16 cellular contexts compared by ENCODE assay signal in the genomic region with DNA sequence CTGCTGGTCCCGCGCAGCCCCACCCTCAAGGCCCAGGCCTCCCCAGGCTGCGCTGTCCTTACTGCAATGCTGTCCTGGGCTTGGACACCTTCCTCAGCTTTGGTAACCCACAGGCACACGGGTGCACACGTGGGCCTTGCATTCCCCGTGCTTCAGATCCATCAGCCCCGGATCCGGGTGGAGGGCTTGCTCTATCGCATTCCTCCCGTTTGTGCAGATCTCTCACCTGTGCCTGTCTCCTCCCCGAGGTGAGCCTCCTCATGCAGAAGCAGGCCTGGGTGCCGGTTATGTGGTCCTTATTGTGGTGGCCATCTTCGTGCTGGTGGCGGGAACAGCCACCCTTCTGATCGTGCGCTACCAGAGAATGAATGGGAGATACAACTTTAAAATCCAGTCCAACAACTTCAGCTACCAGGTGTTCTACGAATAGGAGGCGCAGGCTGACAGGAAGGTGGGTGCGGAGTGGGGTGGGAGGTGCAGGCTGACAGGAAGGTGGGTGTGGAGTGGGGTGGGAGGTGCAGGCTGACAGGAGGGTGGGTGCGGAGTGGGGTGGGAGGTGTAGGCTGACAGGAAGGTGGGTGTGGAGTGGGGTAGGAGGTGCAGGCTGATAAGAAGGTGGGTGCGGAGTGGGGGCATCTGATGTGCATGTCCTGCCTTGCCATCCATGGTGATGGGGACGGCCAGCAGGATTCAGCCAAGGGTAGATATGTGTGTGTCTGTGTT.
DNase-seq lines count a peak whose midpoint lies in the region; ATAC-seq and TF ChIP-seq lines count a peak whose summit lies in the region.
"Had no signal": no experiment of that assay in that cellular context is flagged by ENCODE, and none has a peak within 500 bp of the region (broad histone marks: within the 10 kb centered on the region; RNA-seq: fewer than 3 reads in every experiment).

No MANE protein-coding gene starts in this region.

- no peaks in the 10 kb centered on the region for H3K27me3 Mint-ChIP-seq in T-helper 1 cell treated with Interleukin-12 subunit alpha and Interleukin-12 subunit beta and Interleukin-4 antibody, amounts not matched to agents 30 μg/mL and 1 μg/mL, for 36 hours (ENCODE audit: low read depth)
- peaks cover 0 to 1% (median 0%) of the 10 kb centered on the region in 5 donors for H3K27me3 Mint-ChIP-seq in naive thymus-derived CD8-positive, alpha-beta T cell
- peaks cover 14% of the 10 kb centered on the region for H3K27me3 Mint-ChIP-seq in nephron progenitor cell (ENCODE audit: low read depth, poor library complexity)
- no peaks in the 10 kb centered on the region for H3K27me3 Mint-ChIP-seq in WTC11 (ENCODE audit: low read depth)
- H3K27me3 Mint-ChIP-seq: CD4-positive, alpha-beta T cell had no signal

- H3K4me3 Mint-ChIP-seq in T-helper 1 cell treated with Interleukin-12 subunit alpha and Interleukin-12 subunit beta and Interleukin-4 antibody, amounts not matched to agents 30 μg/mL and 1 μg/mL, for 36 hours: no peak overlapping the region
- peak overlapping the region in 8 of 10 donors; percentile 27 to 82 (median 66) for H3K4me3 Mint-ChIP-seq in naive thymus-derived CD8-positive, alpha-beta T cell
- H3K4me3 Mint-ChIP-seq in nephron progenitor cell (no peak overlapping the region), WTC11 (no peak overlapping the region)
- H3K4me3 Mint-ChIP-seq: CD4-positive, alpha-beta T cell had no signal

- no peaks in the 10 kb centered on the region for H3K9me3 ChIP-seq in KOPT-K1 (ENCODE audit: insufficient read depth, low read length, poor library complexity, severe bottlenecking)
- H3K9me3 ChIP-seq: A549, Caco-2, HAP-1 had no signal

- H3K36me3 Mint-ChIP-seq in T-helper 1 cell treated with Interleukin-12 subunit alpha and Interleukin-12 subunit beta and Interleukin-4 antibody, amounts not matched to agents 30 μg/mL and 1 μg/mL, for 36 hours (ENCODE audit: low read depth): no peaks in the 10 kb centered on the region
- H3K36me3 Mint-ChIP-seq in naive thymus-derived CD8-positive, alpha-beta T cell: no peaks in the 10 kb centered on the region
- H3K36me3 Mint-ChIP-seq in nephron progenitor cell (ENCODE audit: low read depth) (no peaks in the 10 kb centered on the region), WTC11 (no peaks in the 10 kb centered on the region)

- H3K4me1 Mint-ChIP-seq in T-helper 1 cell treated with Interleukin-12 subunit alpha and Interleukin-12 subunit beta and Interleukin-4 antibody, amounts not matched to agents 30 μg/mL and 1 μg/mL, for 36 hours (ENCODE audit: low read depth): no peaks in the 10 kb centered on the region
- peaks cover 6 to 18% (median 11%) of the 10 kb centered on the region in 4 donors for H3K4me1 Mint-ChIP-seq in naive thymus-derived CD8-positive, alpha-beta T cell
- H3K4me1 Mint-ChIP-seq in nephron progenitor cell: peaks cover 25% of the 10 kb centered on the region
- H3K4me1 Mint-ChIP-seq in WTC11: no peaks in the 10 kb centered on the region

- H3K36me3 ChIP-seq in KOPT-K1 (ENCODE audit: insufficient read depth, low read length): no peaks in the 10 kb centered on the region
- H3K36me3 ChIP-seq: HAP-1 had no signal

- TF ChIP-seq CTCF in nephron progenitor cell (IDR thresholded peaks at IDR 0.05) (no peak), WTC11 (IDR thresholded peaks at IDR 0.05) (no peak)

- H3K27ac Mint-ChIP-seq in T-helper 1 cell treated with Interleukin-12 subunit alpha and Interleukin-12 subunit beta and Interleukin-4 antibody, amounts not matched to agents 30 μg/mL and 1 μg/mL, for 36 hours: peak overlapping the region; percentile 36
- peak overlapping the region in 9 of 10 donors; percentile 38 to 89 (median 74) for H3K27ac Mint-ChIP-seq in naive thymus-derived CD8-positive, alpha-beta T cell
- no peak overlapping the region for H3K27ac Mint-ChIP-seq in nephron progenitor cell
- no peak overlapping the region for H3K27ac Mint-ChIP-seq in WTC11
- H3K27ac Mint-ChIP-seq: CD4-positive, alpha-beta T cell had no signal

- POLR2A ChIA-PET in naive thymus-derived CD8-positive, alpha-beta T cell (lab: Charles Lee): no interaction called here
- POLR2A ChIA-PET in WTC11 (lab: Charles Lee): no interaction called here

- H3K27ac ChIP-seq in KOPT-K1 (ENCODE audit: low read depth, low read length, poor library complexity, severe bottlenecking): peak overlapping the region; percentile 60
- H3K27ac ChIP-seq: 22Rv1, A549, C4-2B, GM23248 had no signal

- no peaks in the 10 kb centered on the region for H3K9me3 Mint-ChIP-seq in T-helper 1 cell treated with Interleukin-12 subunit alpha and Interleukin-12 subunit beta and Interleukin-4 antibody, amounts not matched to agents 30 μg/mL and 1 μg/mL, for 36 hours
- H3K9me3 Mint-ChIP-seq in naive thymus-derived CD8-positive, alpha-beta T cell: peaks cover 0 to 2% (median 0%) of the 10 kb centered on the region in 9 donors
- no peaks in the 10 kb centered on the region for H3K9me3 Mint-ChIP-seq in nephron progenitor cell
- H3K9me3 Mint-ChIP-seq in WTC11: no peaks in the 10 kb centered on the region
- H3K9me3 Mint-ChIP-seq: CD4-positive, alpha-beta T cell had no signal

- CTCF ChIA-PET in WTC11 (lab: Charles Lee): no interaction called here

- DNase-seq in T-helper 1 cell: no peak
- peak in 4 of 10 donors; percentile 24 to 61 (median 45) for DNase-seq in naive thymus-derived CD8-positive, alpha-beta T cell
- DNase-seq in nucleus accumbens (lab: John Stamatoyannopoulos, UW): no peak
- no peak for DNase-seq in nephron progenitor cell
- no peak for DNase-seq in WTC11 (ENCODE audit: low spot score)
- DNase-seq: AML-193; Caco-2; CD4-positive, alpha-beta T cell; GDM1; GM23248 had no signal

- peak in 1 of 2 donors; percentile 87 for ATAC-seq in naive thymus-derived CD8-positive, alpha-beta T cell
- ATAC-seq in WTC11: no peak
- ATAC-seq: A549 had no signal

TF ChIP-seq in WTC11, 78 proteins besides CTCF, POLR2A, EP300 and RAD21 (continues in another document):
- no peak for TF ChIP-seq OVOL2 (CRISPR knock-in tag; IDR thresholded peaks at IDR 0.05; ENCODE audit: borderline replicate concordance)
- no peak for TF ChIP-seq ZSCAN18 (CRISPR knock-in tag; IDR thresholded peaks at IDR 0.05)
- no peak for TF ChIP-seq FOXJ3 (CRISPR knock-in tag; IDR thresholded peaks at IDR 0.05; ENCODE audit: borderline replicate concordance)
- TF ChIP-seq HMGA2 (CRISPR knock-in tag; IDR thresholded peaks at IDR 0.05): no peak
- TF ChIP-seq MLX (CRISPR knock-in tag; IDR thresholded peaks at IDR 0.05): no peak
- no peak for TF ChIP-seq ZNF671 (CRISPR knock-in tag; IDR thresholded peaks at IDR 0.05)
- no peak for TF ChIP-seq GTF2I (CRISPR knock-in tag; conservative IDR thresholded peaks at IDR 0.05)
- TF ChIP-seq, protein P1, sequence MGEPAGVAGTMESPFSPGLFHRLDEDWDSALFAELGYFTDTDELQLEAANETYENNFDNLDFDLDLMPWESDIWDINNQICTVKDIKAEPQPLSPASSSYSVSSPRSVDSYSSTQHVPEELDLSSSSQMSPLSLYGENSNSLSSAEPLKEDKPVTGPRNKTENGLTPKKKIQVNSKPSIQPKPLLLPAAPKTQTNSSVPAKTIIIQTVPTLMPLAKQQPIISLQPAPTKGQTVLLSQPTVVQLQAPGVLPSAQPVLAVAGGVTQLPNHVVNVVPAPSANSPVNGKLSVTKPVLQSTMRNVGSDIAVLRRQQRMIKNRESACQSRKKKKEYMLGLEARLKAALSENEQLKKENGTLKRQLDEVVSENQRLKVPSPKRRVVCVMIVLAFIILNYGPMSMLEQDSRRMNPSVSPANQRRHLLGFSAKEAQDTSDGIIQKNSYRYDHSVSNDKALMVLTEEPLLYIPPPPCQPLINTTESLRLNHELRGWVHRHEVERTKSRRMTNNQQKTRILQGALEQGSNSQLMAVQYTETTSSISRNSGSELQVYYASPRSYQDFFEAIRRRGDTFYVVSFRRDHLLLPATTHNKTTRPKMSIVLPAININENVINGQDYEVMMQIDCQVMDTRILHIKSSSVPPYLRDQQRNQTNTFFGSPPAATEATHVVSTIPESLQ (CRISPR knock-in tag; IDR thresholded peaks at IDR 0.05): no peak
- no peak for TF ChIP-seq ZNF416 (CRISPR knock-in tag; IDR thresholded peaks at IDR 0.05)
- no peak for TF ChIP-seq JAZF1 (CRISPR knock-in tag; IDR thresholded peaks at IDR 0.05)
- no peak for TF ChIP-seq ATF3 (CRISPR knock-in tag; conservative IDR thresholded peaks at IDR 0.05)
- no peak for TF ChIP-seq SOX15 (CRISPR knock-in tag; IDR thresholded peaks at IDR 0.05)

Comparison
In these comparisons a context has a peak if more than half of its experiments do, and no peak if none do; other contexts are left out.
1. H3K27ac Mint-ChIP-seq: peak in T-helper 1 cell treated with Interleukin-12 subunit alpha and Interleukin-12 subunit beta and Interleukin-4 antibody, amounts not matched to agents 30 μg/mL and 1 μg/mL, for 36 hours (single experiment) and naive thymus-derived CD8-positive, alpha-beta T cell (9 of 10); none in nephron progenitor cell (single experiment) and WTC11 (single experiment).
2. H3K4me3 Mint-ChIP-seq: peak in naive thymus-derived CD8-positive, alpha-beta T cell (8 of 10); none in T-helper 1 cell treated with Interleukin-12 subunit alpha and Interleukin-12 subunit beta and Interleukin-4 antibody, amounts not matched to agents 30 μg/mL and 1 μg/mL, for 36 hours (single experiment), nephron progenitor cell (single experiment) and WTC11 (single experiment).